ENCODE assay signal across 10 cellular contexts in genomic region chr3:136305879-136306278, GRCh38. TPM values are rescaled to one million over a fixed set of nuclear protein-coding genes. Genes with fewer than 3 reads are reported as not detected.
A peak's percentile ranks its signal among the peaks of the same experiment; 100 is the strongest.
DNase-seq lines count a peak whose midpoint lies in the region; ATAC-seq and TF ChIP-seq lines count a peak whose summit lies in the region.
"Had no signal": no experiment of that assay in that cellular context is flagged by ENCODE, and none has a peak within 500 bp of the region (broad histone marks: within the 10 kb centered on the region; RNA-seq: fewer than 3 reads in every experiment).

No MANE protein-coding gene starts in this region.

- peak overlapping the region; percentile 57 for H3K27ac Mint-ChIP-seq in activated CD8-positive, alpha-beta T cell treated with anti-CD3 and anti-CD28 coated beads, Interleukin-2, amount 10 ng/mL, durations not matched to agents 7 days and 5 days

- peak in 1 of 6 experiments; percentile 49 for TF ChIP-seq CTCF in Peyer's patch (IDR thresholded peaks at IDR 0.05)

- no peaks in the 10 kb centered on the region for H3K4me1 ChIP-seq in Peyer's patch

- H3K4me1 Mint-ChIP-seq in activated CD8-positive, alpha-beta T cell treated with anti-CD3 and anti-CD28 coated beads, Interleukin-2, amount 10 ng/mL, durations not matched to agents 7 days and 5 days (ENCODE audit: low read depth) = peaks cover 2% of the 10 kb centered on the region

- CTCF ChIA-PET in activated CD8-positive, alpha-beta T cell treated with anti-CD3 and anti-CD28 coated beads, Interleukin-2, amount 10 ng/mL, durations not matched to agents 7 days and 5 days (lab: Charles Lee) = interaction anchor here (0.6 to 4.1 kb wide), 28 partner anchors 8 to 710 kb away, joined by 3 to 56 read pairs (median 3); partner anchors contain the start of genes NCK1 and STAG1

- POLR2A ChIA-PET in activated CD8-positive, alpha-beta T cell treated with anti-CD3 and anti-CD28 coated beads, Interleukin-2, amount 10 ng/mL, durations not matched to agents 7 days and 5 days (lab: Charles Lee) = interaction anchor here (0.5 to 1.4 kb wide), 2 partner anchors 105 to 446 kb away, joined by 3 to 7 read pairs; partner anchors contain the start of gene STAG1

- no peak overlapping the region for H3K27ac ChIP-seq in Peyer's patch

- H3K4me3 ChIP-seq in Peyer's patch = no peak overlapping the region

- no peak overlapping the region for H3K4me3 Mint-ChIP-seq in activated CD8-positive, alpha-beta T cell treated with anti-CD3 and anti-CD28 coated beads, Interleukin-2, amount 10 ng/mL, durations not matched to agents 7 days and 5 days

- peaks cover 7% of the 10 kb centered on the region for H3K9me3 Mint-ChIP-seq in activated CD8-positive, alpha-beta T cell treated with anti-CD3 and anti-CD28 coated beads, Interleukin-2, amount 10 ng/mL, durations not matched to agents 7 days and 5 days (ENCODE audit: insufficient read depth)

- H3K36me3 ChIP-seq in Peyer's patch = peaks cover 0 to 11% (median 0%) of the 10 kb centered on the region in 3 donors

- TF ChIP-seq POLR2A in Peyer's patch (IDR thresholded peaks at IDR 0.05) = no peak

- peaks cover 7% of the 10 kb centered on the region for H3K36me3 Mint-ChIP-seq in activated CD8-positive, alpha-beta T cell treated with anti-CD3 and anti-CD28 coated beads, Interleukin-2, amount 10 ng/mL, durations not matched to agents 7 days and 5 days (ENCODE audit: low read depth)

- H3K9me3 ChIP-seq in Peyer's patch = no peaks in the 10 kb centered on the region

- H3K27me3 Mint-ChIP-seq in activated CD8-positive, alpha-beta T cell treated with anti-CD3 and anti-CD28 coated beads, Interleukin-2, amount 10 ng/mL, durations not matched to agents 7 days and 5 days (ENCODE audit: low read depth) = no peaks in the 10 kb centered on the region

- peak; percentile 23 for DNase-seq in GM04504 (ENCODE audit: low read depth)
- peak; percentile 82 for DNase-seq in KBM-7
- DNase-seq in activated CD8-positive, alpha-beta T cell treated with anti-CD3 and anti-CD28 coated beads, Interleukin-2, amount 10 ng/mL, durations not matched to agents 7 days and 5 days = no peak
- peak; percentile 31 to 57 for DNase-seq in lung microvascular endothelial cell (ENCODE audit: low read depth in 2 of 2)
- DNase-seq in NCI-H510A (lab: John Stamatoyannopoulos, UW) = no peak
- no peak for DNase-seq in Peyer's patch
- no peak for DNase-seq in hippocampal formation (lab: John Stamatoyannopoulos, UW)
- DNase-seq: activated CD8-positive, alpha-beta memory T cell treated with anti-CD3 and anti-CD28 coated beads for 24 hours; foreskin melanocyte; NCI-H2081 treated with DMSO at 0.1 percent for 48 hours had no signal

- H3K27me3 ChIP-seq in Peyer's patch = no peaks in the 10 kb centered on the region

- ATAC-seq in activated CD8-positive, alpha-beta T cell treated with anti-CD3 and anti-CD28 coated beads, Interleukin-2, amount 10 ng/mL, durations not matched to agents 7 days and 5 days = no peak

- in situ Hi-C loops in KBM-7 (cut with MboI; ENCODE audit: low pct_unique_long_range_greater_than_20kb, low sequenced_read_pairs) = no loop called here

RNA-seq across cellular contexts. Expression of gene PCCB, which starts 55.7 kb away (rescaled TPM):
- 10 to 100 TPM; 22.5 to 23.7 TPM for total RNA-seq in activated CD8-positive, alpha-beta T cell treated with anti-CD3 and anti-CD28 coated beads, Interleukin-2, amount 10 ng/mL, durations not matched to agents 7 days and 5 days
- total RNA-seq in lung microvascular endothelial cell (34.7 and 35.5 TPM in 2 replicates), Peyer's patch (10 to 100 TPM; 15.7 to 45.9 (median 30.3) TPM)

Comparison
In these comparisons a context has a peak if more than half of its experiments do, and no peak if none do; other contexts are left out.
1. DNase-seq: peak in GM04504 (single experiment), KBM-7 (single experiment) and lung microvascular endothelial cell (2 of 2); none in activated CD8-positive, alpha-beta T cell treated with anti-CD3 and anti-CD28 coated beads, Interleukin-2, amount 10 ng/mL, durations not matched to agents 7 days and 5 days (single experiment), NCI-H510A (single experiment), Peyer's patch (0 of 3) and hippocampal formation (0 of 2).